8 cellular contexts compared by ENCODE assay signal in the genomic region with DNA sequence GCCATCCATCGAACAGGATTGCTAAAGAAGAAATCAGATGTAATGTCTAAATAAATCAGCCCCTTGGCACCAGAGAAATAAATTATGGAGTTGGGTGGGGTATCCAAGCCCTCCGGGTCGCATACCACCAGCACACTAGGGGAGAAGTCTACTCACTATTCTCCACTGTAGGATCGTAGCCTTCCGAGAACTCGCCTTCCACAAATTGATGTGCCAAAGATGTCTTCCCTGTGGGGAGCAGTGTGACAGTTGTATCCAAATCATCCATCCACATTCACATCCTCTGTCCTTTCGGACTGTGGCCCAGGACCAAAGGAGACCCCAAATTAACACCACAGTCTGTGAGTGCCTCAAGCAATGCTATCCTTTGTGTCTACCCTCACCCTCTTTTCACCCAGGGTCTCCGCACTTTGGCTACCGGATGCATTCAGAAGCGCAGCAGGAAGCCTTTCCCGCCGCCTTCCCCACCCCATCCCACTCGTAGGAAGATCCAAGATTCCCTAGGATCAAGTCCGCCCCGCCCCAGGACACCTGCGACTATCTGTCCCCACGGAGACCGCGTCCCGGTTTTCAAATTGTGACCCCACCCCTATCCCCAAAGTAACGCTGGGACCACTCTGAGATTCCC. TPM values are rescaled to one million over a fixed set of nuclear protein-coding genes. Genes with fewer than 3 reads are reported as not detected.
A peak's percentile ranks its signal among the peaks of the same experiment; 100 is the strongest.
DNase-seq lines count a peak whose midpoint lies in the region; ATAC-seq, FAIRE-seq and TF ChIP-seq lines count a peak whose summit lies in the region.

No MANE protein-coding gene starts in this region.

- peaks cover 11 to 17% (median 12%) of the 10 kb centered on the region in 3 donors for H3K4me1 Mint-ChIP-seq in IgD-negative memory B cell
- H3K4me1 Mint-ChIP-seq in chondrocyte (ENCODE audit: low read depth): peaks cover 17% of the 10 kb centered on the region
- peaks cover 14 to 20% of the 10 kb centered on the region in 2 donors for H3K4me1 Mint-ChIP-seq in natural killer cell

- peaks cover 12 to 24% (median 18%) of the 10 kb centered on the region in 10 experiments for H3K4me1 ChIP-seq in BLaER1 treated with 17β-estradiol and CSF1 and Interleukin-3, amounts not matched to agents 10 nM and 100 nM

- H3K36me3 Mint-ChIP-seq in IgD-negative memory B cell: peaks cover under 1% of the 10 kb centered on the region
- H3K36me3 Mint-ChIP-seq in chondrocyte (ENCODE audit: low read depth): no peaks in the 10 kb centered on the region
- no peaks in the 10 kb centered on the region for H3K36me3 Mint-ChIP-seq in natural killer cell

- ATAC-seq in natural killer cell (no peak), GM19328 (IDR thresholded peaks at IDR 0.05; ENCODE audit: unreplicated experiment) (no peak)

- H3K9me3 Mint-ChIP-seq in IgD-negative memory B cell (no peaks in the 10 kb centered on the region), chondrocyte (ENCODE audit: low read depth) (no peaks in the 10 kb centered on the region), natural killer cell (no peaks in the 10 kb centered on the region)

- no peaks in the 10 kb centered on the region for H4K20me1 ChIP-seq in BLaER1 treated with 17β-estradiol and CSF1 and Interleukin-3, amounts not matched to agents 10 nM and 100 nM

- H3K4me2 ChIP-seq in BLaER1 treated with 17β-estradiol and CSF1 and Interleukin-3, amounts not matched to agents 10 nM and 100 nM: peak overlapping the region; percentile 87 to 98 (median 94)

- peak overlapping the region; percentile 62 to 81 (median 76) for H3K9ac ChIP-seq in BLaER1 treated with 17β-estradiol and CSF1 and Interleukin-3, amounts not matched to agents 10 nM and 100 nM

- H3K27me3 ChIP-seq in BLaER1 treated with 17β-estradiol and CSF1 and Interleukin-3, amounts not matched to agents 10 nM and 100 nM: no peaks in the 10 kb centered on the region

- H3K27ac Mint-ChIP-seq in IgD-negative memory B cell (peak overlapping the region in 2 of 3 donors; percentile 90 to 94), chondrocyte (ENCODE audit: unreplicated experiment) (peak overlapping the region; percentile 95), natural killer cell (peak overlapping the region; percentile 97 to 98)

- no peaks in the 10 kb centered on the region for H3K9me3 ChIP-seq in BLaER1 treated with 17β-estradiol and CSF1 and Interleukin-3, amounts not matched to agents 10 nM and 100 nM (replicated peaks in 1 of 11)

- H3K4me3 ChIP-seq in BLaER1 treated with 17β-estradiol and CSF1 and Interleukin-3, amounts not matched to agents 10 nM and 100 nM: peak overlapping the region; percentile 65 to 87 (median 76)

- FAIRE-seq in D721Med (lab: Jason Lieb, UNC): no peak

- H3K4me3 Mint-ChIP-seq in IgD-negative memory B cell: peak overlapping the region; percentile 96 to 99 (median 98)
- peak overlapping the region; percentile 98 for H3K4me3 Mint-ChIP-seq in chondrocyte (ENCODE audit: unreplicated experiment)
- peak overlapping the region; percentile 99 for H3K4me3 Mint-ChIP-seq in natural killer cell

- TF ChIP-seq CTCF in chondrocyte (IDR thresholded peaks at IDR 0.05): no peak
- TF ChIP-seq CTCF in natural killer cell (IDR thresholded peaks at IDR 0.05): no peak
- TF ChIP-seq CTCF in D721Med (IDR thresholded peaks at IDR 0.05; ENCODE audit: insufficient read depth, missing control alignments): no peak

- peaks cover 0 to 6% (median 0%) of the 10 kb centered on the region in 11 experiments; a peak in 1 of 22 replicates for H3K36me3 ChIP-seq in BLaER1 treated with 17β-estradiol and CSF1 and Interleukin-3, amounts not matched to agents 10 nM and 100 nM

- DNase-seq in chondrocyte (ENCODE audit: low spot score) (no peak), natural killer cell (no peak), D721Med (ENCODE audit: insufficient read length, low spot score) (no peak), KG1 (lab: John Stamatoyannopoulos, UW) (no peak), NCI-H2196 treated with DMSO at 0.1 percent for 48 hours (lab: John Stamatoyannopoulos, UW; ENCODE audit: unreplicated experiment) (no peak)

- peak overlapping the region in 10 of 11 experiments; percentile 5 to 66 (median 50); a peak in 17 of 22 replicates for H3K27ac ChIP-seq in BLaER1 treated with 17β-estradiol and CSF1 and Interleukin-3, amounts not matched to agents 10 nM and 100 nM

- intact Hi-C loops in natural killer cell (cut with micrococcal nuclease): loop anchor here (1.0 kb wide), 1 partner anchor 9 kb away; the partner anchor contains the start of gene KMT2D

- H3K27me3 Mint-ChIP-seq in IgD-negative memory B cell (no peaks in the 10 kb centered on the region), chondrocyte (ENCODE audit: low read depth) (no peaks in the 10 kb centered on the region), natural killer cell (ENCODE audit: low read depth in 2 of 2) (no peaks in the 10 kb centered on the region)

RNA-seq across cellular contexts. Expression of gene RHEBL1, which starts 0.8 kb away (rescaled TPM):
- 3.2 TPM for polyA plus RNA-seq in IgD-negative memory B cell
- total RNA-seq in chondrocyte: 0.64 to 0.95 TPM in 2 of 3 replicates, not detected in the other
- total RNA-seq in natural killer cell: 10 to 100 TPM in 2 of 3 donors, 1 to 10 TPM in 1; 6.3 to 11.6 (median 11.1) TPM

RNA-seq across cellular contexts. Expression of gene KMT2D, which starts 8.4 kb away (rescaled TPM):
- 19.7 TPM for polyA plus RNA-seq in IgD-negative memory B cell
- total RNA-seq in chondrocyte (65.4 to 73.8 TPM (median 70.7 TPM) in 3 replicates), natural killer cell (100 to 1,000 TPM; 164 to 186 (median 182) TPM)

RNA-seq across cellular contexts. Expression of gene DHH, which starts 25.6 kb away (rescaled TPM):
- not detected for polyA plus RNA-seq in IgD-negative memory B cell
- total RNA-seq in chondrocyte: 0.07 TPM in 1 of 3 replicates, not detected in the others
- under 1 TPM; 0.39 to 0.80 (median 0.45) TPM for total RNA-seq in natural killer cell

RNA-seq across cellular contexts. Expression of gene LMBR1L, which starts 41.7 kb away (rescaled TPM):
- 37.3 TPM for polyA plus RNA-seq in IgD-negative memory B cell
- total RNA-seq in chondrocyte (37.0 to 47.3 TPM (median 46.9 TPM) in 3 replicates), natural killer cell (100 to 1,000 TPM; 262 to 294 (median 271) TPM)

RNA-seq across cellular contexts. Expression of gene PRKAG1, which starts 50.4 kb away (rescaled TPM):
- 45.6 TPM for polyA plus RNA-seq in IgD-negative memory B cell
- total RNA-seq in chondrocyte (61.5 to 77.1 TPM (median 61.7 TPM) in 3 replicates), natural killer cell (100 to 1,000 TPM in 1 of 3 donors, 10 to 100 TPM in 2; 76.4 to 100 (median 81.1) TPM)
